22 cellular contexts compared by ENCODE assay signal in the genomic region with DNA sequence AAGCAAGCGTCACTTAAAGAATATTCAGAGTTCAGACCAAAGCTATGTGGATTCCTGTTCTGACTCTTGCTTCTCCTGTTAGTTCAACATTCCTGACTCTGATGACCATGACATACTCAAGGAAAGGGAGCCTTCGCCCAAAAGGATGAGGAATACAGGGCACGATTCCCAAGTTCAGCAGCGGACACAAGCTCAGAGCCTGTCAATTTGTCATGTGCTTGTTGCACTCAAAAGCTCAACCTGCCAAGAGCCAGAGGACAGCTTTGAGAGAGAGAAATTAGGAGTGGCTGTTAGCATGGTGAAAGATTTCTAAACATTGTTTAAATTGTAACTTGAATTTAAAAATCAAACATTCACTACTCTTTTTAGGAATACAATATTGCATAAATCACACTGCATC. TPM values are rescaled to one million over a fixed set of nuclear protein-coding genes. Genes with fewer than 3 reads are reported as not detected.
DNase-seq lines count a peak whose midpoint lies in the region; ATAC-seq, FAIRE-seq and TF ChIP-seq lines count a peak whose summit lies in the region.
"Had no signal": no experiment of that assay in that cellular context is flagged by ENCODE, and none has a peak within 500 bp of the region (broad histone marks: within the 10 kb centered on the region; RNA-seq: fewer than 3 reads in every experiment).

No MANE protein-coding gene starts in this region.

- TF ChIP-seq POLR2A in HepG2 (IDR thresholded peaks at IDR 0.05; ENCODE audit: insufficient read depth in 1 of 2, low read depth in 2 of 2, low read length in 2 of 2) (no peak), right lobe of liver (IDR thresholded peaks at IDR 0.05) (no peak)

- no peak overlapping the region for H3K9ac ChIP-seq in liver (ENCODE audit: low read depth in 1 of 2, low read length in 2 of 2)
- no peak overlapping the region for H3K9ac ChIP-seq in HepG2 (ENCODE audit: insufficient read depth, low read depth, low read length)
- no peak overlapping the region for H3K9ac ChIP-seq in GM23248
- H3K9ac ChIP-seq: BLaER1 had no signal

- no peak overlapping the region for H3K4me2 ChIP-seq in HepG2 (ENCODE audit: low read depth, low read length)
- H3K4me2 ChIP-seq in GM23248 (ENCODE audit: unreplicated experiment): no peak overlapping the region
- H3K4me2 ChIP-seq: BLaER1 had no signal

- H3F3A ChIP-seq in GM23248 (ENCODE audit: insufficient read depth): no peaks in the 10 kb centered on the region

- H3K4me1 ChIP-seq in liver (ENCODE audit: control insufficient read depth in 4 of 4, insufficient read depth in 4 of 4, low read length in 3 of 4) (peaks cover 4 to 20% (median 13%) of the 10 kb centered on the region in 4 donors), HepG2 (ENCODE audit: insufficient read depth, low read length) (no peaks in the 10 kb centered on the region), right lobe of liver (peaks cover 0 to 24% (median 8%) of the 10 kb centered on the region in 4 donors), GM23248 (ENCODE audit: insufficient read depth) (no peaks in the 10 kb centered on the region)
- H3K4me1 ChIP-seq: HAP-1 had no signal

- DNase-seq in HepG2 (ENCODE audit: low spot score) (no peak), right lobe of liver (peak in 1 of 3 donors; percentile 66), pons (ENCODE audit: low spot score) (peak; percentile 2), NCI-H446 treated with DMSO at 0.1 percent for 48 hours (lab: John Stamatoyannopoulos, UW) (no peak), GM23248 (no peak), NCI-H128 (lab: John Stamatoyannopoulos, UW; ENCODE audit: unreplicated experiment) (no peak)
- DNase-seq: Caco-2; CD4-positive, CD25-positive, alpha-beta regulatory T cell; CD8-positive, alpha-beta T cell; DMS153; DND-41; GOT3; HFFc6 had no signal

- TF ChIP-seq EP300 in HepG2 (IDR thresholded peaks at IDR 0.05; ENCODE audit: low read depth in 2 of 2, low read length in 2 of 2) (no peak), HepG2 (CRISPR knock-in tag; IDR thresholded peaks at IDR 0.05; ENCODE audit: borderline replicate concordance) (no peak)

- no peak for FAIRE-seq in HepG2 (lab: Jason Lieb, UNC)
- FAIRE-seq: A204.1, GM12892, GM19239, H54 had no signal

- H3K36me3 ChIP-seq in liver (ENCODE audit: control insufficient read depth in 4 of 4, insufficient read depth in 3 of 4, low read depth in 1 of 4, low read length in 3 of 4) (peaks cover 0 to 7% (median 0%) of the 10 kb centered on the region in 4 donors), HepG2 (replicated peaks in 1 of 2; ENCODE audit: control insufficient read depth in 1 of 2, insufficient read depth in 2 of 2, low read length in 2 of 2) (no peaks in the 10 kb centered on the region), right lobe of liver (no peaks in the 10 kb centered on the region), GM23248 (ENCODE audit: low read depth) (no peaks in the 10 kb centered on the region)
- H3K36me3 ChIP-seq: HAP-1 had no signal

- H3K79me2 ChIP-seq in HepG2 (ENCODE audit: insufficient read depth, low read length) (no peaks in the 10 kb centered on the region), GM23248 (ENCODE audit: insufficient read depth) (no peaks in the 10 kb centered on the region)

- H3K9me2 ChIP-seq in GM23248 (ENCODE audit: insufficient read depth): no peaks in the 10 kb centered on the region

- H3K27me3 ChIP-seq in liver (ENCODE audit: control insufficient read depth in 4 of 4, insufficient read depth in 4 of 4, low read length in 3 of 4) (no peaks in the 10 kb centered on the region), HepG2 (ENCODE audit: control insufficient read depth in 1 of 2, insufficient read depth in 2 of 2, low read length in 2 of 2) (no peaks in the 10 kb centered on the region; a peak in 1 of 5 replicates), right lobe of liver (no peaks in the 10 kb centered on the region), GM23248 (replicated peaks; ENCODE audit: insufficient read depth) (no peaks in the 10 kb centered on the region)
- H3K27me3 ChIP-seq: BLaER1 had no signal

- TF ChIP-seq CTCF in liver (IDR thresholded peaks at IDR 0.05; ENCODE audit: low read depth, low read length, missing input control): no peak
- no peak for TF ChIP-seq CTCF in HepG2 (CRISPR knock-in tag; IDR thresholded peaks at IDR 0.05)
- TF ChIP-seq CTCF in right lobe of liver (IDR thresholded peaks at IDR 0.05): no peak

- H2AFZ ChIP-seq in HepG2 (ENCODE audit: low read length) (no peak overlapping the region), GM23248 (no peak overlapping the region)

- H4K20me1 ChIP-seq in HepG2 (ENCODE audit: insufficient read depth, low read length): no peaks in the 10 kb centered on the region
- no peaks in the 10 kb centered on the region for H4K20me1 ChIP-seq in GM23248 (ENCODE audit: insufficient read depth)
- H4K20me1 ChIP-seq: BLaER1 had no signal

- ATAC-seq in HepG2 (no peak), right lobe of liver (peak; percentile 67 to 85 (median 80))
- ATAC-seq: CD8-positive, alpha-beta T cell had no signal

- H3K27ac ChIP-seq in liver (ENCODE audit: low read depth in 1 of 2, low read length in 2 of 2) (peak overlapping the region; percentile 10 to 46), HepG2 (ENCODE audit: extremely low read length, insufficient read depth, low read length) (no peak overlapping the region), right lobe of liver (peak overlapping the region in 2 of 3 donors; percentile 10 to 33), GM23248 (no peak overlapping the region)
- H3K27ac ChIP-seq: 22Rv1, BLaER1, C4-2B had no signal

- in situ Hi-C loops in HepG2 (cut with HindIII; ENCODE audit: extremely low pct_ligation_motif_present, low pct_unique_long_range_greater_than_20kb): no loop called here
- in situ Hi-C loops in GM23248 (cut with MboI): no loop called here

- H3K4me3 ChIP-seq in liver (ENCODE audit: low read depth in 1 of 3, low read length in 3 of 3): no peak overlapping the region
- no peak overlapping the region for H3K4me3 ChIP-seq in HepG2 (replicated peaks in 1 of 3; ENCODE audit: insufficient read depth in 1 of 3, low read depth in 2 of 3, low read length in 3 of 3)
- no peak overlapping the region for H3K4me3 ChIP-seq in right lobe of liver
- H3K4me3 ChIP-seq in GM23248: no peak overlapping the region
- H3K4me3 ChIP-seq: BLaER1, HAP-1 had no signal

- no peak for TF ChIP-seq RAD21 in liver (IDR thresholded peaks at IDR 0.05)
- TF ChIP-seq RAD21 in HepG2 (CRISPR knock-in tag; IDR thresholded peaks at IDR 0.05): no peak

- CTCF ChIA-PET in HepG2 (lab: Yijun Ruan, JAX; ENCODE audit: low intra/inter-chr PET ratio, low total read pairs): no interaction called here

- 52% methylated on average over 4 of the region's 4 CpGs for WGBS in liver
- 79% methylated on average over 4 of the region's 4 CpGs for WGBS in HepG2 (ENCODE audit: low lambda C conversion rate)
- WGBS in right lobe of liver (ENCODE audit: insufficient coverage, low coverage, low lambda C conversion rate, missing lambda C conversion rate): 31% methylated on average over 4 of the region's 4 CpGs
- 57 to 61% methylated on average over 4 of the region's 4 CpGs for WGBS in GM23248 (ENCODE audit: low coverage in 1 of 2, low lambda C conversion rate in 2 of 2, missing lambda C conversion rate in 2 of 2), 2 experiments

- BruUV-seq in HepG2 (replicated peaks; lab: Mats Ljungman, UMichigan): no TSS peak

- intact Hi-C loops in HepG2 (cut with micrococcal nuclease; ENCODE audit: unreplicated experiment) (no loop called here), right lobe of liver (cut with DNase I) (no loop called here)

- POLR2A ChIA-PET in HepG2 (lab: Yijun Ruan, JAX): no interaction called here

- H3K9me3 ChIP-seq in liver (ENCODE audit: control insufficient read depth in 4 of 4, low read length in 3 of 4) (peaks cover 0 to 5% (median under 1%) of the 10 kb centered on the region in 4 donors), HepG2 (ENCODE audit: low read length) (peaks cover 14% of the 10 kb centered on the region; the same call in 1 of the 2 replicates), right lobe of liver (no peaks in the 10 kb centered on the region), GM23248 (ENCODE audit: low read depth) (no peaks in the 10 kb centered on the region)
- H3K9me3 ChIP-seq: HAP-1 had no signal

RNA-seq across cellular contexts. Expression of a gene that starts 33.3 kb away (rescaled TPM):
- total RNA-seq in liver (1 to 10 TPM; 1.4 to 3.8 TPM), HepG2 (2016; rRNA removed; fragmentation: Illumina TruSeq; extraction: Trizol) (2.0 and 2.2 TPM in 2 replicates), right lobe of liver (1 to 10 TPM; 1.3 to 2.3 (median 1.9) TPM)
- polyA plus RNA-seq in liver (under 1 TPM; 0.18 to 0.58 TPM), HepG2 (2011; rRNA removed) (0.45 and 0.57 TPM in 2 replicates), GM23248 (2016; fragmentation: Nextera tagmentation; extraction: Ambion mirVana) (3.2 and 3.6 TPM in 2 replicates)
- total RNA-seq in HepG2 (2016; cell fraction: cytosol; rRNA removed; fragmentation: Illumina TruSeq; extraction: Trizol; ENCODE audit: low read depth): 13.5 and 14.5 TPM in 2 replicates
- total RNA-seq in HepG2 (2016; cell fraction: insoluble cytoplasmic fraction; rRNA removed; fragmentation: Illumina TruSeq; extraction: Trizol): 1.7 and 2.3 TPM in 2 replicates
- 7.8 and 9.4 TPM in 2 replicates for total RNA-seq in HepG2 (2016; cell fraction: membrane; rRNA removed; fragmentation: Illumina TruSeq; extraction: Trizol)
- total RNA-seq in HepG2 (2016; cell fraction: nucleus; rRNA removed; fragmentation: Illumina TruSeq; extraction: Trizol): 2.2 and 2.3 TPM in 2 replicates
- 0.24 and 0.33 TPM in 2 replicates for polyA plus RNA-seq in HepG2 (2011; cell fraction: cytosol; rRNA removed)
- polyA plus RNA-seq in HepG2 (2011; cell fraction: nucleus; rRNA removed): 0.34 and 0.47 TPM in 2 replicates
- 0.60 and 0.76 TPM in 2 replicates for polyA plus RNA-seq in HepG2 (2012)
- 0.14 and 0.24 TPM in 2 replicates for polyA plus RNA-seq in HepG2 (2016; cell fraction: cytosol; fragmentation: Illumina TruSeq; extraction: Trizol; ENCODE audit: low read depth)
- 1.5 and 2.1 TPM in 2 replicates for polyA plus RNA-seq in HepG2 (2016; cell fraction: insoluble cytoplasmic fraction; fragmentation: Illumina TruSeq; extraction: Trizol; ENCODE audit: low read depth)
- 0.31 and 0.42 TPM in 2 replicates for polyA plus RNA-seq in HepG2 (2016; cell fraction: membrane; fragmentation: Illumina TruSeq; extraction: Trizol; ENCODE audit: low read depth)
- 1.4 and 1.7 TPM in 2 replicates for polyA plus RNA-seq in HepG2 (2016; cell fraction: nucleus; fragmentation: Illumina TruSeq; extraction: Trizol; ENCODE audit: insufficient read depth, low read depth)
- 0.05 and 0.44 TPM in 2 replicates for polyA minus RNA-seq in HepG2 (2011; rRNA and poly(A)+ RNA removed; ENCODE audit: low replicate concordance)
- polyA minus RNA-seq in HepG2 (2011; cell fraction: cytosol; rRNA and poly(A)+ RNA removed): 0.79 and 2.0 TPM in 2 replicates
- 3.0 and 4.1 TPM in 2 replicates for polyA minus RNA-seq in HepG2 (2011; cell fraction: nucleus; rRNA and poly(A)+ RNA removed)
- total RNA-seq in GM23248 (2014; rRNA removed; shearing (Covaris generic)): 4.0 and 5.1 TPM in 2 replicates

RNA-seq across cellular contexts. Expression of a gene that starts 33.6 kb away (rescaled TPM):
- total RNA-seq in liver (under 1 TPM; 0.75 TPM), HepG2 (2016; rRNA removed; fragmentation: Illumina TruSeq; extraction: Trizol) (0.42 and 0.59 TPM in 2 replicates), right lobe of liver (1 to 10 TPM in 4 of 6 experiments, under 1 TPM in 2; 0.82 to 1.5 (median 1.2) TPM)
- polyA plus RNA-seq in liver (1 to 10 TPM in 1 of 2 donors, under 1 TPM in 1; 0.45 to 1.0 TPM), HepG2 (2011; rRNA removed) (0.86 and 1.1 TPM in 2 replicates), GM23248 (2016; fragmentation: Nextera tagmentation; extraction: Ambion mirVana) (0.67 and 1.0 TPM in 2 replicates)
- 0.18 and 0.20 TPM in 2 replicates for total RNA-seq in HepG2 (2016; cell fraction: cytosol; rRNA removed; fragmentation: Illumina TruSeq; extraction: Trizol; ENCODE audit: low read depth)
- 0.41 and 0.59 TPM in 2 replicates for total RNA-seq in HepG2 (2016; cell fraction: insoluble cytoplasmic fraction; rRNA removed; fragmentation: Illumina TruSeq; extraction: Trizol)
- 0.41 and 0.56 TPM in 2 replicates for total RNA-seq in HepG2 (2016; cell fraction: membrane; rRNA removed; fragmentation: Illumina TruSeq; extraction: Trizol)
- 0.56 and 0.69 TPM in 2 replicates for total RNA-seq in HepG2 (2016; cell fraction: nucleus; rRNA removed; fragmentation: Illumina TruSeq; extraction: Trizol)
- 0.32 and 0.64 TPM in 2 replicates for polyA plus RNA-seq in HepG2 (2011; cell fraction: cytosol; rRNA removed)
- polyA plus RNA-seq in HepG2 (2011; cell fraction: nucleus; rRNA removed): 0.53 and 0.93 TPM in 2 replicates
- polyA plus RNA-seq in HepG2 (2012): 0.45 and 0.62 TPM in 2 replicates
- 0.22 and 0.27 TPM in 2 replicates for polyA plus RNA-seq in HepG2 (2016; cell fraction: cytosol; fragmentation: Illumina TruSeq; extraction: Trizol; ENCODE audit: low read depth)
- polyA plus RNA-seq in HepG2 (2016; cell fraction: insoluble cytoplasmic fraction; fragmentation: Illumina TruSeq; extraction: Trizol; ENCODE audit: low read depth): 0.68 and 0.71 TPM in 2 replicates
- polyA plus RNA-seq in HepG2 (2016; cell fraction: membrane; fragmentation: Illumina TruSeq; extraction: Trizol; ENCODE audit: low read depth): 0.33 and 0.52 TPM in 2 replicates
- 1.5 and 1.6 TPM in 2 replicates for polyA plus RNA-seq in HepG2 (2016; cell fraction: nucleus; fragmentation: Illumina TruSeq; extraction: Trizol; ENCODE audit: insufficient read depth, low read depth)
- polyA minus RNA-seq in HepG2 (2011; rRNA and poly(A)+ RNA removed; ENCODE audit: low replicate concordance): 0.28 and 0.68 TPM in 2 replicates
- polyA minus RNA-seq in HepG2 (2011; cell fraction: cytosol; rRNA and poly(A)+ RNA removed): 0.44 and 0.49 TPM in 2 replicates
- 1.5 and 1.6 TPM in 2 replicates for polyA minus RNA-seq in HepG2 (2011; cell fraction: nucleus; rRNA and poly(A)+ RNA removed)
- 0.38 and 0.65 TPM in 2 replicates for total RNA-seq in GM23248 (2014; rRNA removed; shearing (Covaris generic))

Comparison
In these comparisons a context has a peak if more than half of its experiments do, and no peak if none do; other contexts are left out.
1. H3K27ac ChIP-seq: peak in liver (2 of 2) and right lobe of liver (2 of 3); none in HepG2 (single experiment) and GM23248 (single experiment).